Comparison of ENCODE assay signal across 10 cellular contexts in the genomic region with DNA sequence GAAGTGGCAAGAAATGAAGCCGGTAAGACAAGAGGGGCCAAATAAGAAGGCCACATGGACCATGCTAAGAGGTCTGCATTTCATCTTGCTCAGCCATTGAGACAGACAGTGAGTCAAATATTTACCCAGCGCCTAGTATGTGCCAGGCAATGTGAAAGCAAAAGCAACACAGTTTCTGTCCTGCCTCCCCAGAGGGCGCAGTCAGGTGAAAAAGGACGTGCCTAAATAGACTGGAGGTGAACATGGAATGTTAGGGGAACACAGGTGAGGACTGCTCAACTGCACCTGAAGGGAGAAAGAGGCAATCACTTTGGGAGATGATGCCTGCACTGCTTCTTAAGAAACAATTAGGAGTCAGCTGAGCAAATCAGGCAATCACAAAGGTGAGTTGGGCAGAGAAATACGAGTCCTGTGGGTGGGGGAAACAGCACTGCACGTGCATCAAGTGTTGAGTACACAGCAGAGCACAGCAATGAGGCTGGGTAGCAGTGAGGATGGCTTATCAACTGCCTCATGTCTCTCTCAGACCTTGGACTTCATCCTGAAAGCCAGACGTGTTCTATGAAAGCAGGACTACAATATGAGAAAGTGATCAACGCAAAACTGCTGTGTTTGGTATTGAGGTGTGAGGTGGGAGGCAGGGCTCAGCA.
DNase-seq lines count a peak whose midpoint lies in the region; ATAC-seq, FAIRE-seq and TF ChIP-seq lines count a peak whose summit lies in the region.
"Had no signal": no experiment of that assay in that cellular context is flagged by ENCODE, and none has a peak within 500 bp of the region (broad histone marks: within the 10 kb centered on the region; RNA-seq: fewer than 3 reads in every experiment).

No MANE protein-coding gene starts in this region.

- no peak for TF ChIP-seq EP300 in GM12878 (IDR thresholded peaks at IDR 0.05; ENCODE audit: borderline replicate concordance in 1 of 2, control insufficient read depth in 1 of 2, low read depth in 2 of 2, low read length in 2 of 2)

- H3K4me2 ChIP-seq in GM12878 (ENCODE audit: control insufficient read depth, insufficient read depth) (peak overlapping the region; percentile 98), GM23248 (ENCODE audit: unreplicated experiment) (no peak overlapping the region), osteoblast (ENCODE audit: insufficient read depth, low read length) (no peak overlapping the region)

- WGBS in GM12878 (ENCODE audit: insufficient coverage, insufficient replicate concordance, low lambda C conversion rate, missing lambda C conversion rate) = 23% methylated on average over 8 of the region's 8 CpGs
- WGBS in GM23248 (ENCODE audit: low coverage in 1 of 2, low lambda C conversion rate in 2 of 2, missing lambda C conversion rate in 2 of 2), 2 experiments = 92% methylated on average over 8 of the region's 8 CpGs

- DNase-seq in GM06990 (ENCODE audit: extremely low read depth, insufficient read length) = peak; percentile 31
- peak; percentile 74 for DNase-seq in GM12878 (ENCODE audit: low read depth, low spot score)
- no peak for DNase-seq in islet precursor cell
- no peak for DNase-seq in GM23248
- DNase-seq in osteoblast (ENCODE audit: insufficient read length, low spot score, missing footprints) = no peak
- no peak for DNase-seq in nephron progenitor cell

- POLR2A ChIA-PET in GM12878 (lab: Charles Lee) = interaction anchor here (0.6 to 1.3 kb wide), 4 partner anchors 8 to 237 kb away, joined by 3 to 4 read pairs (median 3); no protein-coding TSS in a partner anchor

- no peaks in the 10 kb centered on the region for H3K79me2 ChIP-seq in GM12878 (ENCODE audit: control insufficient read depth, insufficient read depth, low read length)
- no peaks in the 10 kb centered on the region for H3K79me2 ChIP-seq in GM23248 (ENCODE audit: insufficient read depth)
- H3K79me2 ChIP-seq in osteoblast (ENCODE audit: insufficient read depth, low read length) = no peaks in the 10 kb centered on the region

- H3K4me1 ChIP-seq in GM12878 (ENCODE audit: control insufficient read depth, insufficient read depth, low read length) (peaks cover 24% of the 10 kb centered on the region), GM23248 (ENCODE audit: insufficient read depth) (peaks cover 9% of the 10 kb centered on the region), osteoblast (ENCODE audit: insufficient read depth, low read length) (peaks cover 2% of the 10 kb centered on the region)

- no peak overlapping the region for H3K4me3 Mint-ChIP-seq in nephron progenitor cell

- no peak for FAIRE-seq in GM12878 (lab: Jason Lieb, UNC)

- H3K9me3 ChIP-seq in GM12878 (replicated peaks; ENCODE audit: control insufficient read depth, insufficient read depth, low read length) (peaks cover 4% of the 10 kb centered on the region; the same call in 2 of the 3 replicates), GM23248 (ENCODE audit: low read depth) (peaks cover 6% of the 10 kb centered on the region), osteoblast (ENCODE audit: low read depth, low read length) (peaks cover 3% of the 10 kb centered on the region)

- TF ChIP-seq POLR2A in GM12878 (IDR thresholded peaks at IDR 0.05; ENCODE audit: low read depth, low read length) = no peak

- H3F3A ChIP-seq in GM23248 (ENCODE audit: insufficient read depth) = peaks cover 10% of the 10 kb centered on the region; the same call in 1 of the 2 replicates

- ATAC-seq in GM19452 (IDR thresholded peaks at IDR 0.05; ENCODE audit: unreplicated experiment) (peak; percentile 84), HG03439 (IDR thresholded peaks at IDR 0.05; ENCODE audit: unreplicated experiment) (peak; percentile 86), GM12878 (peak; percentile 95)

- in situ Hi-C loops in GM12878 (cut with MboI) (no loop called here), GM23248 (cut with MboI) (no loop called here)

- H4K20me1 ChIP-seq in GM12878 (ENCODE audit: control insufficient read depth, insufficient read depth) = no peaks in the 10 kb centered on the region
- no peaks in the 10 kb centered on the region for H4K20me1 ChIP-seq in GM23248 (ENCODE audit: insufficient read depth)
- no peaks in the 10 kb centered on the region for H4K20me1 ChIP-seq in osteoblast (ENCODE audit: insufficient read depth, low read length)

- intact Hi-C loops in GM12878 (cut with micrococcal nuclease; ENCODE audit: unreplicated experiment) = no loop called here

- peak; percentile 49 for TF ChIP-seq CTCF in GM06990 (IDR thresholded peaks at IDR 0.05; ENCODE audit: insufficient read depth, low read length, poor library complexity, severe bottlenecking)
- peak; percentile 20 to 30 (median 27); a peak in 4 of 6 replicates for TF ChIP-seq CTCF in GM12878 (IDR thresholded peaks at IDR 0.05 in 2 of 3, conservative IDR thresholded peaks at IDR 0.05 in 1 of 3; ENCODE audit: control insufficient read depth in 2 of 3, extremely low read depth in 1 of 3, insufficient read depth in 1 of 3, low read depth in 3 of 3, low read length in 3 of 3)
- TF ChIP-seq CTCF in osteoblast (IDR thresholded peaks at IDR 0.05; ENCODE audit: extremely low read depth, low read depth, low read length) = no peak
- TF ChIP-seq CTCF in nephron progenitor cell (IDR thresholded peaks at IDR 0.05) = no peak

- SMC1A ChIA-PET in GM12878 (lab: Charles Lee; ENCODE audit: uncharacterized antibody, unreplicated experiment) = interaction anchor here (0.6 to 4.1 kb wide), 7 partner anchors 9 to 384 kb away, joined by 3 to 46 read pairs (median 3); no protein-coding TSS in a partner anchor

- peak overlapping the region; percentile 80 for H2AFZ ChIP-seq in GM12878 (ENCODE audit: control insufficient read depth, low read depth, low read length)
- no peak overlapping the region for H2AFZ ChIP-seq in GM23248
- H2AFZ ChIP-seq in osteoblast (ENCODE audit: low read length) = no peak overlapping the region

- CTCF ChIA-PET in GM12878 (lab: Yijun Ruan, JAX) = interaction anchor here (0.9 to 2.8 kb wide), 6 partner anchors 9 to 494 kb away, joined by 3 to 15 read pairs (median 4); no protein-coding TSS in a partner anchor

- RAD21 ChIA-PET in GM12878 (lab: Charles Lee; ENCODE audit: unreplicated experiment) = interaction anchor here (0.8 to 2.8 kb wide), 5 partner anchors 10 to 495 kb away, joined by 3 to 28 read pairs (median 4); no protein-coding TSS in a partner anchor

- no peaks in the 10 kb centered on the region for H3K27me3 ChIP-seq in GM06990 (replicated peaks; ENCODE audit: control insufficient read depth, insufficient read depth, low read length)
- no peaks in the 10 kb centered on the region for H3K27me3 ChIP-seq in GM12878 (replicated peaks in 1 of 2; ENCODE audit: control insufficient read depth in 2 of 2, insufficient read depth in 2 of 2, low read length in 1 of 2)
- H3K27me3 ChIP-seq in GM23248 (replicated peaks; ENCODE audit: insufficient read depth) = no peaks in the 10 kb centered on the region
- no peaks in the 10 kb centered on the region for H3K27me3 ChIP-seq in osteoblast (ENCODE audit: insufficient read depth, low read length)
- H3K27me3 ChIP-seq: cardiac muscle cell had no signal

- H3K4me3 ChIP-seq in GM06990 (replicated peaks; ENCODE audit: low read depth, low read length) (peak overlapping the region; percentile 39), GM12878 (0 out of 2 replicates have a peak overlapping the region, but pooled peaks have one; percentile 37), GM23248 (no peak overlapping the region), osteoblast (ENCODE audit: insufficient read depth, low read length) (no peak overlapping the region)
- H3K4me3 ChIP-seq: cardiac muscle cell, skin epidermis had no signal

- H3K9me2 ChIP-seq in GM23248 (ENCODE audit: insufficient read depth) = no peaks in the 10 kb centered on the region

- H3K36me3 Mint-ChIP-seq in nephron progenitor cell (ENCODE audit: low read depth) = peaks cover 14% of the 10 kb centered on the region

- H3K27ac ChIP-seq in GM12878 (ENCODE audit: control insufficient read depth, insufficient read depth) (peak overlapping the region; percentile 38), GM23248 (no peak overlapping the region), osteoblast (ENCODE audit: low read depth, low read length) (no peak overlapping the region)
- H3K27ac ChIP-seq: cardiac muscle cell had no signal

- H3K36me3 ChIP-seq in GM06990 (ENCODE audit: control insufficient read depth, insufficient read depth, low read length) (no peaks in the 10 kb centered on the region), GM12878 (ENCODE audit: control insufficient read depth in 2 of 2, insufficient read depth in 2 of 2, low read length in 1 of 2) (no peaks in the 10 kb centered on the region), GM23248 (ENCODE audit: low read depth) (no peaks in the 10 kb centered on the region), osteoblast (ENCODE audit: insufficient read depth, low read length) (peaks cover 4% of the 10 kb centered on the region)
- H3K36me3 ChIP-seq: cardiac muscle cell had no signal

- H3K9ac ChIP-seq in GM12878 (ENCODE audit: control insufficient read depth, insufficient read depth, low read length) (peak overlapping the region; percentile 49), GM23248 (no peak overlapping the region)

- 0 out of 2 replicates have a peak, but pooled peaks have one; percentile 4 for TF ChIP-seq RAD21 in GM12878 (IDR thresholded peaks at IDR 0.05; ENCODE audit: insufficient read depth, low read depth, low read length)

- no peak overlapping the region for H3K27ac Mint-ChIP-seq in nephron progenitor cell

- BruUV-seq in GM12878 (replicated peaks; lab: Mats Ljungman, UMichigan) = no TSS peak

- no peaks in the 10 kb centered on the region for H3K27me3 Mint-ChIP-seq in nephron progenitor cell (ENCODE audit: low read depth, poor library complexity)

- H3K9me3 Mint-ChIP-seq in nephron progenitor cell = peaks cover 15% of the 10 kb centered on the region

- peaks cover 30% of the 10 kb centered on the region for H3K4me1 Mint-ChIP-seq in nephron progenitor cell

Comparison
In these comparisons a context has a peak if more than half of its experiments do, and no peak if none do; other contexts are left out.
1. DNase-seq: peak in GM06990 (single experiment) and GM12878 (single experiment); none in islet precursor cell (single experiment), GM23248 (single experiment), osteoblast (single experiment) and nephron progenitor cell (single experiment).
2. H3K4me3 ChIP-seq: peak in GM06990 (single experiment) and GM12878 (single experiment); none in GM23248 (single experiment) and osteoblast (single experiment).
3. CTCF ChIP-seq: peak in GM06990 (single experiment) and GM12878 (3 of 3); none in osteoblast (single experiment) and nephron progenitor cell (single experiment).
4. Peak in every context shown above with its lines, with median percentiles within 50 percentile points of each other: ATAC-seq.